23 cellular contexts compared by ENCODE assay signal in genomic region chr2:234839285-234839684, GRCh38.
DNase-seq lines count a peak whose midpoint lies in the region; ATAC-seq, FAIRE-seq and TF ChIP-seq lines count a peak whose summit lies in the region.
"Had no signal": no experiment of that assay in that cellular context is flagged by ENCODE, and none has a peak within 500 bp of the region (broad histone marks: within the 10 kb centered on the region; RNA-seq: fewer than 3 reads in every experiment).

No MANE protein-coding gene starts in this region.

- H3K36me3 ChIP-seq in bronchial epithelial cell (ENCODE audit: control insufficient read depth, insufficient read depth, low read length): no peaks in the 10 kb centered on the region
- H3K36me3 ChIP-seq in mesendoderm (ENCODE audit: control insufficient read depth, insufficient read depth, low read length): no peaks in the 10 kb centered on the region
- no peaks in the 10 kb centered on the region for H3K36me3 ChIP-seq in adrenal gland (replicated peaks in 1 of 2)
- H3K36me3 ChIP-seq: heart right ventricle, left ventricle myocardium inferior, ovary, upper lobe of left lung had no signal

- no peak for TF ChIP-seq POLR2A in adrenal gland (IDR thresholded peaks at IDR 0.05)

- DNase-seq in Caki2 (ENCODE audit: low read depth) (peak; percentile 91), M059J (ENCODE audit: low read depth) (peak; percentile 79), bronchial epithelial cell (ENCODE audit: low read depth) (no peak), mesendoderm (peak; percentile 64), NCI-H1436 (lab: John Stamatoyannopoulos, UW) (no peak), adrenal gland (no peak), NCI-H2227 treated with DMSO at 0.1 percent for 48 hours (lab: John Stamatoyannopoulos, UW) (no peak)
- DNase-seq: activated CD4-positive, CD25-positive, alpha-beta regulatory T cell treated with anti-CD3 and anti-CD28 coated beads, Interleukin-2, amount 50 U/mL, for 72 hours; activated CD8-positive, alpha-beta T cell treated with anti-CD3 and anti-CD28 coated beads, Interleukin-2, amount 10 ng/mL, durations not matched to agents 7 days and 5 days; activated gamma-delta T cell treated with Interleukin-2 at 50 U/mL for 16 hours; CD4-positive, CD25-positive, alpha-beta regulatory T cell; DMS 273 treated with DMSO at 0.1 percent for 48 hours; GF-D8; heart right ventricle; left ventricle myocardium inferior; NCI-H1436 treated with DMSO at 0.1 percent for 48 hours; ovary; right cardiac atrium; upper lobe of left lung had no signal

- no CpG with 5 or more reads among the region's 4 CpGs for WGBS in mesendoderm (ENCODE audit: extremely low coverage, insufficient coverage, low lambda C conversion rate)
- WGBS in adrenal gland, 4 donors: 50 to 76% (median 63%) methylated on average over 4 of the region's 4 CpGs

- TF ChIP-seq CTCF in bronchial epithelial cell (IDR thresholded peaks at IDR 0.05; ENCODE audit: insufficient read depth, low read length, severe bottlenecking) (no peak), adrenal gland (IDR thresholded peaks at IDR 0.05) (no peak)

- no peak overlapping the region for H3K4ac ChIP-seq in mesendoderm (ENCODE audit: low read depth, low read length)

- no peak overlapping the region for H2BK120ac ChIP-seq in mesendoderm (ENCODE audit: low read depth, low read length)

- no peaks in the 10 kb centered on the region for H3K9me3 ChIP-seq in adrenal gland (replicated peaks in 1 of 3)
- H3K9me3 ChIP-seq: heart right ventricle, left ventricle myocardium inferior, ovary, upper lobe of left lung had no signal

- H3K79me2 ChIP-seq in mesendoderm (ENCODE audit: control insufficient read depth, insufficient read depth, low read length): no peaks in the 10 kb centered on the region

- H3K4me2 ChIP-seq in mesendoderm (ENCODE audit: low read length): no peak overlapping the region

- H3K27me3 ChIP-seq in bronchial epithelial cell (ENCODE audit: control insufficient read depth, insufficient read depth, low read length) (no peaks in the 10 kb centered on the region), mesendoderm (ENCODE audit: insufficient read depth, low read length, poor library complexity) (no peaks in the 10 kb centered on the region), adrenal gland (no peaks in the 10 kb centered on the region)
- H3K27me3 ChIP-seq: heart right ventricle, ovary, upper lobe of left lung had no signal

- H3K56ac ChIP-seq in mesendoderm (ENCODE audit: low read length): no peak overlapping the region

- H4K5ac ChIP-seq in mesendoderm (ENCODE audit: low read length): no peak overlapping the region

- H4K8ac ChIP-seq in mesendoderm (ENCODE audit: low read depth, low read length): no peak overlapping the region

- H2BK15ac ChIP-seq in mesendoderm (replicated peaks; ENCODE audit: low read depth): no peak overlapping the region

- H3K18ac ChIP-seq in mesendoderm (ENCODE audit: low read length): peak overlapping the region; percentile 72

- no peak overlapping the region for H2AK5ac ChIP-seq in mesendoderm (ENCODE audit: low read length)

- peaks cover 13% of the 10 kb centered on the region for H3K4me1 ChIP-seq in mesendoderm (ENCODE audit: control insufficient read depth, low read depth, low read length)
- peaks cover 19 to 28% of the 10 kb centered on the region in 2 donors for H3K4me1 ChIP-seq in adrenal gland (replicated peaks in 1 of 2)

- intact Hi-C loops in adrenal gland (cut with DNase I): no loop called here

- no peaks in the 10 kb centered on the region for H3K79me1 ChIP-seq in mesendoderm (ENCODE audit: low read length)

- H3K4me3 ChIP-seq in bronchial epithelial cell (ENCODE audit: low read depth, low read length) (no peak overlapping the region), mesendoderm (ENCODE audit: low read length) (no peak overlapping the region), adrenal gland (no peak overlapping the region)
- H3K4me3 ChIP-seq: coronary artery, GM12878, heart right ventricle, left ventricle myocardium inferior, ovary, upper lobe of left lung had no signal

- in situ Hi-C loops in Caki2 (cut with HindIII; ENCODE audit: low pct_unique_long_range_greater_than_20kb, low sequenced_read_pairs): no loop called here

- no peak for ATAC-seq in GM21825 (IDR thresholded peaks at IDR 0.05; ENCODE audit: unreplicated experiment)
- ATAC-seq: activated CD8-positive, alpha-beta T cell treated with anti-CD3 and anti-CD28 coated beads, Interleukin-2, amount 10 ng/mL, durations not matched to agents 7 days and 5 days; GM12878; right cardiac atrium; Right ventricle myocardium inferior had no signal

- no peak overlapping the region for H2BK5ac ChIP-seq in mesendoderm (ENCODE audit: low read length)

- H3K23ac ChIP-seq in mesendoderm (ENCODE audit: low read length): no peak overlapping the region

- H3K27ac ChIP-seq in mesendoderm (ENCODE audit: low read depth, low read length) (no peak overlapping the region), adrenal gland (no peak overlapping the region)
- H3K27ac ChIP-seq: coronary artery, left ventricle myocardium inferior, ovary, upper lobe of left lung had no signal

- no peak overlapping the region for H3K9ac ChIP-seq in mesendoderm (ENCODE audit: low read length)

- FAIRE-seq in bronchial epithelial cell (lab: Jason Lieb, UNC): peak; percentile 58
- FAIRE-seq: GM12878 had no signal

Comparison
In these comparisons a context has a peak if more than half of its experiments do, and no peak if none do; other contexts are left out.
1. DNase-seq: peak in Caki2 (single experiment), M059J (single experiment) and mesendoderm (single experiment); none in bronchial epithelial cell (single experiment), NCI-H1436 (single experiment), adrenal gland (0 of 7) and NCI-H2227 treated with DMSO at 0.1 percent for 48 hours (single experiment).